ENCODE assay signal across 15 cellular contexts in genomic region chr3:149199474-149199873, GRCh38. TPM values are rescaled to one million over a fixed set of nuclear protein-coding genes. Genes with fewer than 3 reads are reported as not detected.
DNase-seq lines count a peak whose midpoint lies in the region; ATAC-seq and TF ChIP-seq lines count a peak whose summit lies in the region.
"Had no signal": no experiment of that assay in that cellular context is flagged by ENCODE, and none has a peak within 500 bp of the region (broad histone marks: within the 10 kb centered on the region; RNA-seq: fewer than 3 reads in every experiment).

No MANE protein-coding gene starts in this region.

- DNase-seq in EH (ENCODE audit: low read depth) = peak; percentile 53
- DNase-seq in NCI-H1105 treated with DMSO at 0.1 percent for 48 hours (lab: John Stamatoyannopoulos, UW) = peak; percentile 91
- no peak for DNase-seq in Panc1 (ENCODE audit: low read depth, low spot score)
- peak; percentile 16 for DNase-seq in fibroblast of the aortic adventitia (ENCODE audit: low read depth)
- DNase-seq in cerebellum (ENCODE audit: low spot score) = no peak
- no peak for DNase-seq in T-helper 17 cell
- DNase-seq in activated naive CD4-positive, alpha-beta T cell treated with Interleukin-2 at 50 U/mL for 16 hours = no peak
- DNase-seq: caudate nucleus; lower lobe of right lung; stimulated activated CD4-positive, alpha-beta T cell treated with anti-CD3 and anti-CD28 coated beads, Interleukin-4, amount 100 ng/mL, for 24 hours had no signal

- peaks cover 30% of the 10 kb centered on the region for H3K27me3 Mint-ChIP-seq in T-helper 17 cell

- TF ChIP-seq CTCF in Panc1 (IDR thresholded peaks at IDR 0.05) = no peak
- TF ChIP-seq CTCF in fibroblast of the aortic adventitia (IDR thresholded peaks at IDR 0.05; ENCODE audit: insufficient read depth, low read length) = no peak

- in situ Hi-C loops in Panc1 (cut with HindIII; ENCODE audit: low pct_unique_long_range_greater_than_20kb, low sequenced_read_pairs) = no loop called here

- no TSS peak for BruUV-seq in Panc1 (replicated peaks; lab: Mats Ljungman, UMichigan)

- intact Hi-C loops in Panc1 (cut with micrococcal nuclease; ENCODE audit: unreplicated experiment) = no loop called here

- POLR2A ChIA-PET in Panc1 (lab: Charles Lee) = no interaction called here

- H3K27ac Mint-ChIP-seq in T-helper 17 cell = no peak overlapping the region
- H3K27ac Mint-ChIP-seq: IgD-negative memory B cell had no signal

- H3K27ac ChIP-seq in Panc1 (ENCODE audit: low read length) = peak overlapping the region; percentile 18; the same call in 1 of the 2 replicates
- H3K27ac ChIP-seq: C4-2B, lower lobe of right lung, parathyroid adenoma had no signal

- peaks cover 11% of the 10 kb centered on the region for H3K4me1 ChIP-seq in Panc1 (ENCODE audit: control insufficient read depth, insufficient read depth, low read length)
- H3K4me1 ChIP-seq: parathyroid adenoma had no signal

- H3K9me3 ChIP-seq in Panc1 (ENCODE audit: control insufficient read depth, insufficient read depth, low read depth, low read length) (no peaks in the 10 kb centered on the region), T-helper 17 cell (ENCODE audit: control insufficient read depth, low read length, poor library complexity, severe bottlenecking) (no peaks in the 10 kb centered on the region)
- H3K9me3 ChIP-seq: lower lobe of right lung had no signal

- H3K4me3 ChIP-seq in Panc1 (ENCODE audit: low read depth in 2 of 2, low read length in 2 of 2) = no peak overlapping the region
- no peak overlapping the region for H3K4me3 ChIP-seq in fibroblast of the aortic adventitia (ENCODE audit: low read depth, low read length)
- H3K4me3 ChIP-seq: lower lobe of right lung had no signal

- peaks cover 5% of the 10 kb centered on the region for H3K4me1 Mint-ChIP-seq in T-helper 17 cell

- no peaks in the 10 kb centered on the region for H3K36me3 Mint-ChIP-seq in T-helper 17 cell (ENCODE audit: low read depth)

- no peaks in the 10 kb centered on the region for H3K36me3 ChIP-seq in Panc1 (ENCODE audit: control insufficient read depth, insufficient read depth, low read length)
- H3K36me3 ChIP-seq: lower lobe of right lung had no signal

- CTCF ChIA-PET in Panc1 (lab: Charles Lee) = no interaction called here

- ATAC-seq in Panc1 (no peak), HG02870 (IDR thresholded peaks at IDR 0.05; ENCODE audit: unreplicated experiment) (no peak), T-helper 17 cell (no peak)
- ATAC-seq: lower lobe of right lung had no signal

- H3K4me3 Mint-ChIP-seq in T-helper 17 cell = no peak overlapping the region
- H3K4me3 Mint-ChIP-seq: IgD-negative memory B cell had no signal

- H3K27me3 ChIP-seq in Panc1 (ENCODE audit: control insufficient read depth, insufficient read depth, low read length) = no peaks in the 10 kb centered on the region

RNA-seq across cellular contexts. Expression of gene CP, which starts 22.2 kb away (rescaled TPM):
- total RNA-seq in Panc1 (2021; ENCODE audit: unreplicated experiment) (5.8 TPM), fibroblast of the aortic adventitia (ENCODE audit: low replicate concordance) (1.2 TPM in 1 of 2 replicates, not detected in the other), cerebellum (3.1 TPM), T-helper 17 cell (not detected)
- polyA plus RNA-seq in Panc1 (2012; ENCODE audit: insufficient read length) = 15.2 TPM
- total RNA-seq: frontal cortex had no signal

Comparison
In these comparisons a context has a peak if more than half of its experiments do, and no peak if none do; other contexts are left out.
1. DNase-seq: peak in EH (single experiment), NCI-H1105 treated with DMSO at 0.1 percent for 48 hours (single experiment) and fibroblast of the aortic adventitia (single experiment); none in Panc1 (single experiment), cerebellum (single experiment), T-helper 17 cell (0 of 3) and activated naive CD4-positive, alpha-beta T cell treated with Interleukin-2 at 50 U/mL for 16 hours (single experiment).